ENCODE assay signal across 1 cellular context in the genomic region with DNA sequence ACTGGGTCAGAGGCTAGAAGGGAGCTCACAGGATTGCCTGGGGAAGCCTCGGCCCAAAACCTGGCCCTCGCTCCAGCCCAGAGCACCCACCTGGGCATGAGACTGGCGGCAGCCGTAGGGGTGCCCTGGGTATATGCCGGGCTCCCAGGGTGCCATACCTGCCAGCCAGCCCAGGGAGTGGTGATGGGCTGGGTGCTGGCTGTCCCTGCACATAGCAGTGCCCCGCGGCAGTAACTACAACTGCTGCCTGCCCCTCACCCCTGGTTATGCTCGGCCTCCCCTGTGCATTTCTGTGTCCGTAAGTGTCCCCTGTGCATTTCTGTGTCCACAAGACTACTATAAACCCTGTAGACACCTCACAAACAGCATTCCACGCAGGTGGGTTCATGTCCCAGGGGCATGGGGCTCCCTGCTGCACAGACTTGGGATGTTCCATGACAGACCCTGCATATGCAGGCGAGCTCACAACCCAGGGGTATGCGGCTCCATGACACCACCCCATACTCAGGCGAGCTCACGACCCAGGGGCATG.
TF ChIP-seq lines count a peak whose summit lies in the region.

No MANE protein-coding gene starts in this region.

TF ChIP-seq in H1, 55 proteins besides CTCF, POLR2A, EP300 and RAD21:
- no peak for TF ChIP-seq KDM1A (IDR thresholded peaks at IDR 0.05; ENCODE audit: borderline replicate concordance, low read length)
- TF ChIP-seq RFX5 (IDR thresholded peaks at IDR 0.05; ENCODE audit: borderline replicate concordance, low read depth, low read length), result no peak
- TF ChIP-seq RNF2 (IDR thresholded peaks at IDR 0.05; ENCODE audit: borderline replicate concordance, low read depth, low read length, missing control alignments, poor library complexity, severe bottlenecking), result no peak
- TF ChIP-seq YY1 (IDR thresholded peaks at IDR 0.05; ENCODE audit: low read depth, low read length), result no peak
- no peak for TF ChIP-seq BACH1 (IDR thresholded peaks at IDR 0.05; ENCODE audit: low read length)
- TF ChIP-seq TBP (IDR thresholded peaks at IDR 0.05; ENCODE audit: low read depth, low read length), result no peak
- no peak for TF ChIP-seq ASH2L (IDR thresholded peaks at IDR 0.05; ENCODE audit: low read length)
- no peak for TF ChIP-seq SP1 (IDR thresholded peaks at IDR 0.05; ENCODE audit: low read depth, low read length)
- no peak for TF ChIP-seq FOSL1 (IDR thresholded peaks at IDR 0.05; ENCODE audit: insufficient read depth, low read depth, low read length)
- TF ChIP-seq SP4 (IDR thresholded peaks at IDR 0.05; ENCODE audit: low read length), result no peak
